ENCODE assay signal across 2 cellular contexts in genomic region chr17:79469646-79470045, GRCh38.
TF ChIP-seq lines count a peak whose summit lies in the region.

No MANE protein-coding gene starts in this region.

TF ChIP-seq in K562, 482 proteins besides CTCF, POLR2A, EP300 and RAD21 (continued from another document):
- TF ChIP-seq TRIM24 (IDR thresholded peaks at IDR 0.05) (no peak), PYGO2 (tag; IDR thresholded peaks at IDR 0.05) (no peak), BHLHE40 (IDR thresholded peaks at IDR 0.05; ENCODE audit: low read length) (peak; percentile 72), FOSL1 (tag; conservative IDR thresholded peaks at IDR 0.05) (no peak)

TF ChIP-seq in H1, 55 proteins besides CTCF, POLR2A, EP300 and RAD21 (continued from another document):
- TF ChIP-seq USF2 (IDR thresholded peaks at IDR 0.05; ENCODE audit: low read length) (no peak), PHF8 (conservative IDR thresholded peaks at IDR 0.05; ENCODE audit: low read depth, low read length) (no peak), SP4 (IDR thresholded peaks at IDR 0.05; ENCODE audit: low read length) (no peak), CEBPB (IDR thresholded peaks at IDR 0.05; ENCODE audit: low read depth, low read length) (no peak), CHD2 (IDR thresholded peaks at IDR 0.05; ENCODE audit: low read length) (no peak), RBBP5 (IDR thresholded peaks at IDR 0.05; ENCODE audit: borderline replicate concordance, low read depth, low read length) (no peak), MAX (IDR thresholded peaks at IDR 0.05) (no peak)
